18 cellular contexts compared by ENCODE assay signal in genomic region chr2:235204923-235205322, GRCh38.
A peak's percentile ranks its signal among the peaks of the same experiment; 100 is the strongest.
DNase-seq lines count a peak whose midpoint lies in the region; ATAC-seq and TF ChIP-seq lines count a peak whose summit lies in the region.
"Had no signal": no experiment of that assay in that cellular context is flagged by ENCODE, and none has a peak within 500 bp of the region (broad histone marks: within the 10 kb centered on the region; RNA-seq: fewer than 3 reads in every experiment).

No MANE protein-coding gene starts in this region.

- H3K27me3 ChIP-seq in vagina (no peaks in the 10 kb centered on the region), smooth muscle cell (ENCODE audit: low read depth) (no peaks in the 10 kb centered on the region)

- no peak overlapping the region for H3K4me3 ChIP-seq in vagina
- H3K4me3 ChIP-seq in smooth muscle cell = no peak overlapping the region

- H3K36me3 ChIP-seq in vagina (no peaks in the 10 kb centered on the region), smooth muscle cell (ENCODE audit: low read depth) (no peaks in the 10 kb centered on the region)

- WGBS in smooth muscle cell (ENCODE audit: low lambda C conversion rate) = 89% methylated on average over 4 of the region's 4 CpGs

- H3K9me3 ChIP-seq in vagina = no peaks in the 10 kb centered on the region
- no peaks in the 10 kb centered on the region for H3K9me3 ChIP-seq in smooth muscle cell (replicated peaks; ENCODE audit: low read depth)

- no peaks in the 10 kb centered on the region for H3F3A ChIP-seq in smooth muscle cell (ENCODE audit: low read depth)

- H3K9ac ChIP-seq in smooth muscle cell (ENCODE audit: low read depth) = no peak overlapping the region

- H2AFZ ChIP-seq in smooth muscle cell (ENCODE audit: low read depth) = no peak overlapping the region

- intact Hi-C loops in vagina (cut with DNase I) = no loop called here

- H3K4me1 ChIP-seq in vagina (peaks cover 18% of the 10 kb centered on the region), smooth muscle cell (ENCODE audit: low read depth) (no peaks in the 10 kb centered on the region)

- TF ChIP-seq POLR2A in vagina (IDR thresholded peaks at IDR 0.05) = no peak

- no peak overlapping the region for H3K4me2 ChIP-seq in smooth muscle cell

- H3K79me2 ChIP-seq in smooth muscle cell (ENCODE audit: low read depth) = no peaks in the 10 kb centered on the region

- TF ChIP-seq CTCF in vagina (IDR thresholded peaks at IDR 0.05) (no peak), smooth muscle cell (IDR thresholded peaks at IDR 0.05; ENCODE audit: borderline replicate concordance, insufficient read depth, poor library complexity, severe bottlenecking) (no peak)

- DNase-seq in GM03348 (ENCODE audit: low spot score) (peak; percentile 78), ecto neural progenitor cell (ENCODE audit: low spot score) (peak; percentile 32), kidney glomerular epithelial cell (lab: John Stamatoyannopoulos, UW) (peak; percentile 13), vagina (ENCODE audit: extremely low spot score in 2 of 2) (peak; percentile 16 to 74), DMS 273 treated with DMSO at 0.1 percent for 48 hours (lab: John Stamatoyannopoulos, UW) (no peak), smooth muscle cell (lab: John Stamatoyannopoulos, UW; ENCODE audit: unreplicated experiment) (no peak)
- DNase-seq: GF-D8, KG1, NCI-H1048, NCI-H1436 treated with DMSO at 0.1 percent for 48 hours, NCI-H2029 treated with DMSO at 0.1 percent for 48 hours, NCI-H2171, NCI-H526, PC-3, SIG-M5 had no signal

- H3K27ac ChIP-seq in vagina = no peak overlapping the region
- no peak overlapping the region for H3K27ac ChIP-seq in smooth muscle cell (ENCODE audit: low read depth)
- H3K27ac ChIP-seq: RWPE1 had no signal

- ATAC-seq in GM18511 (IDR thresholded peaks at IDR 0.05; ENCODE audit: unreplicated experiment) = no peak
- ATAC-seq: PC-3, SK-N-SH treated with all-trans-retinoic acid at 6 μM for 48 hours had no signal

- no peaks in the 10 kb centered on the region for H4K20me1 ChIP-seq in smooth muscle cell (ENCODE audit: low read depth)

Comparison
In these comparisons a context has a peak if more than half of its experiments do, and no peak if none do; other contexts are left out.
1. DNase-seq: peak in GM03348 (single experiment), ecto neural progenitor cell (single experiment), kidney glomerular epithelial cell (single experiment) and vagina (2 of 2); none in DMS 273 treated with DMSO at 0.1 percent for 48 hours (single experiment) and smooth muscle cell (single experiment).